Comparison of ENCODE assay signal across 1 cellular context in genomic region chr22:50702821-50703725, GRCh38.
TF ChIP-seq lines count a peak whose summit lies in the region.

No MANE protein-coding gene starts in this region.

TF ChIP-seq in WTC11, 78 proteins besides CTCF, POLR2A, EP300 and RAD21 (continued from another document):
- TF ChIP-seq STAT6 (CRISPR knock-in tag; conservative IDR thresholded peaks at IDR 0.05; ENCODE audit: low read depth), result no peak
